ENCODE assay signal across 7 cellular contexts in genomic region chr2:121069434-121069969, GRCh38.
"Had no signal": no experiment of that assay in that cellular context is flagged by ENCODE, and none has a peak within 500 bp of the region (broad histone marks: within the 10 kb centered on the region; RNA-seq: fewer than 3 reads in every experiment).

No MANE protein-coding gene starts in this region.

- H3K9ac ChIP-seq: GM23248 had no signal

- H3K4me3 ChIP-seq: GM23248, HAP-1 had no signal

- ATAC-seq: HCT116 had no signal

- FAIRE-seq: HTR-8/SVneo had no signal

- DNase-seq: GM23248, GOT3, H7, HFFc6 had no signal

- H3K36me3 ChIP-seq: HAP-1 had no signal

- H3K27ac ChIP-seq: GM23248 had no signal

- H3K9me3 ChIP-seq: HAP-1 had no signal

- H2AFZ ChIP-seq: GM23248 had no signal
